1 cellular context compared by ENCODE assay signal in the genomic region with DNA sequence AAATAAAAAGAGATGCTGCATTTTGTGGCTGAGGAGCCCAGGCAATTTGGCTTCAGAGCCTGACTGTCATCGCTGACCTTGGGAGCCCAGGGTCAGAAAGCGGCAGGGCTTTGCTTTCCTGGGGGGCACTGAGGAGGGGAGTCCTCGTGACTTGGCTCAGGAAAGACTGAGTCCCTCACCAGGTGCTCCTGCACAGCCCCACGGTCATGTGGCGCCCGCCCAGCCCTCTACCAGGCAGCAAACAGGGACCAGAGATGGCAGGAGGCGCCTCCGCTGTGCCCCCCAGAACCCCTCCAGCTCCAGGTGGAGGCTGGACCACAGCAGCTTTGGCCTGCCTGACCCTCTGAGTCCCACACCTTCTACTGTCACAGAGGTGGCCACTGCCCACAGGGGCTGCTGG.
TF ChIP-seq lines count a peak whose summit lies in the region.

No MANE protein-coding gene starts in this region.

TF ChIP-seq in H1, 55 proteins besides CTCF, POLR2A, EP300 and RAD21:
- TF ChIP-seq KDM1A (IDR thresholded peaks at IDR 0.05; ENCODE audit: borderline replicate concordance, low read length) = no peak
- no peak for TF ChIP-seq SP1 (IDR thresholded peaks at IDR 0.05; ENCODE audit: low read depth, low read length)
- no peak for TF ChIP-seq CREB1 (IDR thresholded peaks at IDR 0.05)
- TF ChIP-seq POLR2AphosphoS5 (IDR thresholded peaks at IDR 0.05; ENCODE audit: low read depth, low read length) = no peak
- TF ChIP-seq, protein P1, sequence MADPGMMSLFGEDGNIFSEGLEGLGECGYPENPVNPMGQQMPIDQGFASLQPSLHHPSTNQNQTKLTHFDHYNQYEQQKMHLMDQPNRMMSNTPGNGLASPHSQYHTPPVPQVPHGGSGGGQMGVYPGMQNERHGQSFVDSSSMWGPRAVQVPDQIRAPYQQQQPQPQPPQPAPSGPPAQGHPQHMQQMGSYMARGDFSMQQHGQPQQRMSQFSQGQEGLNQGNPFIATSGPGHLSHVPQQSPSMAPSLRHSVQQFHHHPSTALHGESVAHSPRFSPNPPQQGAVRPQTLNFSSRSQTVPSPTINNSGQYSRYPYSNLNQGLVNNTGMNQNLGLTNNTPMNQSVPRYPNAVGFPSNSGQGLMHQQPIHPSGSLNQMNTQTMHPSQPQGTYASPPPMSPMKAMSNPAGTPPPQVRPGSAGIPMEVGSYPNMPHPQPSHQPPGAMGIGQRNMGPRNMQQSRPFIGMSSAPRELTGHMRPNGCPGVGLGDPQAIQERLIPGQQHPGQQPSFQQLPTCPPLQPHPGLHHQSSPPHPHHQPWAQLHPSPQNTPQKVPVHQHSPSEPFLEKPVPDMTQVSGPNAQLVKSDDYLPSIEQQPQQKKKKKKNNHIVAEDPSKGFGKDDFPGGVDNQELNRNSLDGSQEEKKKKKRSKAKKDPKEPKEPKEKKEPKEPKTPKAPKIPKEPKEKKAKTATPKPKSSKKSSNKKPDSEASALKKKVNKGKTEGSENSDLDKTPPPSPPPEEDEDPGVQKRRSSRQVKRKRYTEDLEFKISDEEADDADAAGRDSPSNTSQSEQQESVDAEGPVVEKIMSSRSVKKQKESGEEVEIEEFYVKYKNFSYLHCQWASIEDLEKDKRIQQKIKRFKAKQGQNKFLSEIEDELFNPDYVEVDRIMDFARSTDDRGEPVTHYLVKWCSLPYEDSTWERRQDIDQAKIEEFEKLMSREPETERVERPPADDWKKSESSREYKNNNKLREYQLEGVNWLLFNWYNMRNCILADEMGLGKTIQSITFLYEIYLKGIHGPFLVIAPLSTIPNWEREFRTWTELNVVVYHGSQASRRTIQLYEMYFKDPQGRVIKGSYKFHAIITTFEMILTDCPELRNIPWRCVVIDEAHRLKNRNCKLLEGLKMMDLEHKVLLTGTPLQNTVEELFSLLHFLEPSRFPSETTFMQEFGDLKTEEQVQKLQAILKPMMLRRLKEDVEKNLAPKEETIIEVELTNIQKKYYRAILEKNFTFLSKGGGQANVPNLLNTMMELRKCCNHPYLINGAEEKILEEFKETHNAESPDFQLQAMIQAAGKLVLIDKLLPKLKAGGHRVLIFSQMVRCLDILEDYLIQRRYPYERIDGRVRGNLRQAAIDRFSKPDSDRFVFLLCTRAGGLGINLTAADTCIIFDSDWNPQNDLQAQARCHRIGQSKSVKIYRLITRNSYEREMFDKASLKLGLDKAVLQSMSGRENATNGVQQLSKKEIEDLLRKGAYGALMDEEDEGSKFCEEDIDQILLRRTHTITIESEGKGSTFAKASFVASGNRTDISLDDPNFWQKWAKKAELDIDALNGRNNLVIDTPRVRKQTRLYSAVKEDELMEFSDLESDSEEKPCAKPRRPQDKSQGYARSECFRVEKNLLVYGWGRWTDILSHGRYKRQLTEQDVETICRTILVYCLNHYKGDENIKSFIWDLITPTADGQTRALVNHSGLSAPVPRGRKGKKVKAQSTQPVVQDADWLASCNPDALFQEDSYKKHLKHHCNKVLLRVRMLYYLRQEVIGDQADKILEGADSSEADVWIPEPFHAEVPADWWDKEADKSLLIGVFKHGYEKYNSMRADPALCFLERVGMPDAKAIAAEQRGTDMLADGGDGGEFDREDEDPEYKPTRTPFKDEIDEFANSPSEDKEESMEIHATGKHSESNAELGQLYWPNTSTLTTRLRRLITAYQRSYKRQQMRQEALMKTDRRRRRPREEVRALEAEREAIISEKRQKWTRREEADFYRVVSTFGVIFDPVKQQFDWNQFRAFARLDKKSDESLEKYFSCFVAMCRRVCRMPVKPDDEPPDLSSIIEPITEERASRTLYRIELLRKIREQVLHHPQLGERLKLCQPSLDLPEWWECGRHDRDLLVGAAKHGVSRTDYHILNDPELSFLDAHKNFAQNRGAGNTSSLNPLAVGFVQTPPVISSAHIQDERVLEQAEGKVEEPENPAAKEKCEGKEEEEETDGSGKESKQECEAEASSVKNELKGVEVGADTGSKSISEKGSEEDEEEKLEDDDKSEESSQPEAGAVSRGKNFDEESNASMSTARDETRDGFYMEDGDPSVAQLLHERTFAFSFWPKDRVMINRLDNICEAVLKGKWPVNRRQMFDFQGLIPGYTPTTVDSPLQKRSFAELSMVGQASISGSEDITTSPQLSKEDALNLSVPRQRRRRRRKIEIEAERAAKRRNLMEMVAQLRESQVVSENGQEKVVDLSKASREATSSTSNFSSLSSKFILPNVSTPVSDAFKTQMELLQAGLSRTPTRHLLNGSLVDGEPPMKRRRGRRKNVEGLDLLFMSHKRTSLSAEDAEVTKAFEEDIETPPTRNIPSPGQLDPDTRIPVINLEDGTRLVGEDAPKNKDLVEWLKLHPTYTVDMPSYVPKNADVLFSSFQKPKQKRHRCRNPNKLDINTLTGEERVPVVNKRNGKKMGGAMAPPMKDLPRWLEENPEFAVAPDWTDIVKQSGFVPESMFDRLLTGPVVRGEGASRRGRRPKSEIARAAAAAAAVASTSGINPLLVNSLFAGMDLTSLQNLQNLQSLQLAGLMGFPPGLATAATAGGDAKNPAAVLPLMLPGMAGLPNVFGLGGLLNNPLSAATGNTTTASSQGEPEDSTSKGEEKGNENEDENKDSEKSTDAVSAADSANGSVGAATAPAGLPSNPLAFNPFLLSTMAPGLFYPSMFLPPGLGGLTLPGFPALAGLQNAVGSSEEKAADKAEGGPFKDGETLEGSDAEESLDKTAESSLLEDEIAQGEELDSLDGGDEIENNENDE (IDR thresholded peaks at IDR 0.05; ENCODE audit: insufficient replicate concordance, low read length) = no peak
- no peak for TF ChIP-seq POU5F1 (IDR thresholded peaks at IDR 0.05; ENCODE audit: low read depth, low read length)
- TF ChIP-seq, protein P2, sequence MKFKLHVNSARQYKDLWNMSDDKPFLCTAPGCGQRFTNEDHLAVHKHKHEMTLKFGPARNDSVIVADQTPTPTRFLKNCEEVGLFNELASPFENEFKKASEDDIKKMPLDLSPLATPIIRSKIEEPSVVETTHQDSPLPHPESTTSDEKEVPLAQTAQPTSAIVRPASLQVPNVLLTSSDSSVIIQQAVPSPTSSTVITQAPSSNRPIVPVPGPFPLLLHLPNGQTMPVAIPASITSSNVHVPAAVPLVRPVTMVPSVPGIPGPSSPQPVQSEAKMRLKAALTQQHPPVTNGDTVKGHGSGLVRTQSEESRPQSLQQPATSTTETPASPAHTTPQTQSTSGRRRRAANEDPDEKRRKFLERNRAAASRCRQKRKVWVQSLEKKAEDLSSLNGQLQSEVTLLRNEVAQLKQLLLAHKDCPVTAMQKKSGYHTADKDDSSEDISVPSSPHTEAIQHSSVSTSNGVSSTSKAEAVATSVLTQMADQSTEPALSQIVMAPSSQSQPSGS (IDR thresholded peaks at IDR 0.05; ENCODE audit: low read length) = no peak
- TF ChIP-seq SIRT6 (IDR thresholded peaks at IDR 0.05; ENCODE audit: low read length) = no peak
- no peak for TF ChIP-seq JUN (IDR thresholded peaks at IDR 0.05; ENCODE audit: low read depth, low read length)
- no peak for TF ChIP-seq MAFK (IDR thresholded peaks at IDR 0.05; ENCODE audit: low read depth, low read length)
- no peak for TF ChIP-seq KDM5A (IDR thresholded peaks at IDR 0.05; ENCODE audit: low read length)
- TF ChIP-seq KDM4A (IDR thresholded peaks at IDR 0.05; ENCODE audit: low read depth, low read length, severe bottlenecking) = no peak
- TF ChIP-seq TAF1 (IDR thresholded peaks at IDR 0.05; ENCODE audit: low read depth, low read length) = no peak
- TF ChIP-seq SP4 (IDR thresholded peaks at IDR 0.05; ENCODE audit: low read length) = no peak
- no peak for TF ChIP-seq HDAC2 (IDR thresholded peaks at IDR 0.05; ENCODE audit: borderline replicate concordance in 1 of 2, low read depth in 2 of 2, low read length in 2 of 2)
- TF ChIP-seq BCL11A (IDR thresholded peaks at IDR 0.05; ENCODE audit: low read depth in 2 of 2, low read length in 2 of 2) = no peak
- TF ChIP-seq SP2 (IDR thresholded peaks at IDR 0.05; ENCODE audit: low read length) = no peak
- TF ChIP-seq SIX5 (IDR thresholded peaks at IDR 0.05; ENCODE audit: low read depth, low read length) = no peak
- no peak for TF ChIP-seq SUZ12 (IDR thresholded peaks at IDR 0.05; ENCODE audit: low read length)
